1 cellular context compared by ENCODE assay signal in the genomic region with DNA sequence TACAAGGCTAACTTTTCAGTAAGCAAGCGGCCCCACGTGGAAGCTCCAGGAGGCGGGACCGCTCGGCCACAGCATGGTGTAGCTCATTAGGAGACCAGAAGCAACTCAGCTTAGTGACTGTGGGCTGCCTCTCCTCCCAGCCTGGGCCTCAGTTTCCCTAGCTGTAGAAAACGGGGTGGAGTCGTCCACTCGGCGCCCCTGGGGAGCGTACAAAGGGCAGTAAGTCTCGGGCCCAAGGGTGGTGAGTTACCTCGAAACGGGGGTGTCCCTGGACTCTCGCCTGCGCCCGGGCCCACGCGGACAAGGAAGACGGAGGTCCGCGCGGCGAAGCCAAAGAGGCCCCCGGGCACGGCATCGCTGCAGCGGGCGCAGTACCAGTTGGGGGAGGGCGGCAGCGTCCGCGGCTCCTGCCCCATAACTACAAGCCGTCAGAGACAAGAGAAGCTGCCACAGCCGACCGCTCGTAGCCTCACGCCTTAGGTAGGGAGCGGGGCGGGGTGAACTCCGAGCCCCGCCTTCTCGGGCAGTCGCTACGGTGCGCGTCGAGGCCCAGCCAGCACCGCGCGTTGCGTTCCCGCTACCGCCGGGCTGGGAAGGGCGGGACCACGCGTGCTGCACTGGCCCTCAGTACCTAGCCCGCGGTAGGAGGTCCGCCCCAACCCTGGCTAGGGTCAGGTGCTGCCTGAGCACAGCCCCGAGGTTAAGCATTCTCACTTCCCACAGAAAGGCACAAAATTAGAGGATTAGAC.
TF ChIP-seq lines count a peak whose summit lies in the region.

A gene with protein sequence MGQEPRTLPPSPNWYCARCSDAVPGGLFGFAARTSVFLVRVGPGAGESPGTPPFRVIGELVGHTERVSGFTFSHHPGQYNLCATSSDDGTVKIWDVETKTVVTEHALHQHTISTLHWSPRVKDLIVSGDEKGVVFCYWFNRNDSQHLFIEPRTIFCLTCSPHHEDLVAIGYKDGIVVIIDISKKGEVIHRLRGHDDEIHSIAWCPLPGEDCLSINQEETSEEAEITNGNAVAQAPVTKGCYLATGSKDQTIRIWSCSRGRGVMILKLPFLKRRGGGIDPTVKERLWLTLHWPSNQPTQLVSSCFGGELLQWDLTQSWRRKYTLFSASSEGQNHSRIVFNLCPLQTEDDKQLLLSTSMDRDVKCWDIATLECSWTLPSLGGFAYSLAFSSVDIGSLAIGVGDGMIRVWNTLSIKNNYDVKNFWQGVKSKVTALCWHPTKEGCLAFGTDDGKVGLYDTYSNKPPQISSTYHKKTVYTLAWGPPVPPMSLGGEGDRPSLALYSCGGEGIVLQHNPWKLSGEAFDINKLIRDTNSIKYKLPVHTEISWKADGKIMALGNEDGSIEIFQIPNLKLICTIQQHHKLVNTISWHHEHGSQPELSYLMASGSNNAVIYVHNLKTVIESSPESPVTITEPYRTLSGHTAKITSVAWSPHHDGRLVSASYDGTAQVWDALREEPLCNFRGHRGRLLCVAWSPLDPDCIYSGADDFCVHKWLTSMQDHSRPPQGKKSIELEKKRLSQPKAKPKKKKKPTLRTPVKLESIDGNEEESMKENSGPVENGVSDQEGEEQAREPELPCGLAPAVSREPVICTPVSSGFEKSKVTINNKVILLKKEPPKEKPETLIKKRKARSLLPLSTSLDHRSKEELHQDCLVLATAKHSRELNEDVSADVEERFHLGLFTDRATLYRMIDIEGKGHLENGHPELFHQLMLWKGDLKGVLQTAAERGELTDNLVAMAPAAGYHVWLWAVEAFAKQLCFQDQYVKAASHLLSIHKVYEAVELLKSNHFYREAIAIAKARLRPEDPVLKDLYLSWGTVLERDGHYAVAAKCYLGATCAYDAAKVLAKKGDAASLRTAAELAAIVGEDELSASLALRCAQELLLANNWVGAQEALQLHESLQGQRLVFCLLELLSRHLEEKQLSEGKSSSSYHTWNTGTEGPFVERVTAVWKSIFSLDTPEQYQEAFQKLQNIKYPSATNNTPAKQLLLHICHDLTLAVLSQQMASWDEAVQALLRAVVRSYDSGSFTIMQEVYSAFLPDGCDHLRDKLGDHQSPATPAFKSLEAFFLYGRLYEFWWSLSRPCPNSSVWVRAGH (N-terminal part only) (minus strand): TSS at position 494 of the 749 bp plus-strand sequence. CDS start 78 bp downstream, at position 416.

TF ChIP-seq in HepG2, 621 proteins besides CTCF, POLR2A, EP300 and RAD21 (continued from another document and continues in another):
- no peak for TF ChIP-seq KIAA2018 (CRISPR knock-in tag; IDR thresholded peaks at IDR 0.05; ENCODE audit: borderline replicate concordance)
- TF ChIP-seq, protein P1, sequence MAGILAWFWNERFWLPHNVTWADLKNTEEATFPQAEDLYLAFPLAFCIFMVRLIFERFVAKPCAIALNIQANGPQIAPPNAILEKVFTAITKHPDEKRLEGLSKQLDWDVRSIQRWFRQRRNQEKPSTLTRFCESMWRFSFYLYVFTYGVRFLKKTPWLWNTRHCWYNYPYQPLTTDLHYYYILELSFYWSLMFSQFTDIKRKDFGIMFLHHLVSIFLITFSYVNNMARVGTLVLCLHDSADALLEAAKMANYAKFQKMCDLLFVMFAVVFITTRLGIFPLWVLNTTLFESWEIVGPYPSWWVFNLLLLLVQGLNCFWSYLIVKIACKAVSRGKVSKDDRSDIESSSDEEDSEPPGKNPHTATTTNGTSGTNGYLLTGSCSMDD (CRISPR knock-in tag; IDR thresholded peaks at IDR 0.05), result no peak
- no peak for TF ChIP-seq NCOR1 (IDR thresholded peaks at IDR 0.05; ENCODE audit: borderline replicate concordance, low read length)
- TF ChIP-seq ZNF567 (CRISPR knock-in tag; IDR thresholded peaks at IDR 0.05; ENCODE audit: borderline replicate concordance), result peak; percentile 91; the same call in 1 of the 2 replicates
- TF ChIP-seq TEAD3 (CRISPR knock-in tag; optimal IDR thresholded peaks at IDR 0.05; ENCODE audit: borderline replicate concordance), result peak; percentile 79
- TF ChIP-seq, protein P2, sequence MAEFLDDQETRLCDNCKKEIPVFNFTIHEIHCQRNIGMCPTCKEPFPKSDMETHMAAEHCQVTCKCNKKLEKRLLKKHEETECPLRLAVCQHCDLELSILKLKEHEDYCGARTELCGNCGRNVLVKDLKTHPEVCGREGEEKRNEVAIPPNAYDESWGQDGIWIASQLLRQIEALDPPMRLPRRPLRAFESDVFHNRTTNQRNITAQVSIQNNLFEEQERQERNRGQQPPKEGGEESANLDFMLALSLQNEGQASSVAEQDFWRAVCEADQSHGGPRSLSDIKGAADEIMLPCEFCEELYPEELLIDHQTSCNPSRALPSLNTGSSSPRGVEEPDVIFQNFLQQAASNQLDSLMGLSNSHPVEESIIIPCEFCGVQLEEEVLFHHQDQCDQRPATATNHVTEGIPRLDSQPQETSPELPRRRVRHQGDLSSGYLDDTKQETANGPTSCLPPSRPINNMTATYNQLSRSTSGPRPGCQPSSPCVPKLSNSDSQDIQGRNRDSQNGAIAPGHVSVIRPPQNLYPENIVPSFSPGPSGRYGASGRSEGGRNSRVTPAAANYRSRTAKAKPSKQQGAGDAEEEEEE (CRISPR knock-in tag; IDR thresholded peaks at IDR 0.05; ENCODE audit: borderline replicate concordance), result no peak
- TF ChIP-seq MAX (IDR thresholded peaks at IDR 0.05), result peak; percentile 94
- TF ChIP-seq, protein P3, sequence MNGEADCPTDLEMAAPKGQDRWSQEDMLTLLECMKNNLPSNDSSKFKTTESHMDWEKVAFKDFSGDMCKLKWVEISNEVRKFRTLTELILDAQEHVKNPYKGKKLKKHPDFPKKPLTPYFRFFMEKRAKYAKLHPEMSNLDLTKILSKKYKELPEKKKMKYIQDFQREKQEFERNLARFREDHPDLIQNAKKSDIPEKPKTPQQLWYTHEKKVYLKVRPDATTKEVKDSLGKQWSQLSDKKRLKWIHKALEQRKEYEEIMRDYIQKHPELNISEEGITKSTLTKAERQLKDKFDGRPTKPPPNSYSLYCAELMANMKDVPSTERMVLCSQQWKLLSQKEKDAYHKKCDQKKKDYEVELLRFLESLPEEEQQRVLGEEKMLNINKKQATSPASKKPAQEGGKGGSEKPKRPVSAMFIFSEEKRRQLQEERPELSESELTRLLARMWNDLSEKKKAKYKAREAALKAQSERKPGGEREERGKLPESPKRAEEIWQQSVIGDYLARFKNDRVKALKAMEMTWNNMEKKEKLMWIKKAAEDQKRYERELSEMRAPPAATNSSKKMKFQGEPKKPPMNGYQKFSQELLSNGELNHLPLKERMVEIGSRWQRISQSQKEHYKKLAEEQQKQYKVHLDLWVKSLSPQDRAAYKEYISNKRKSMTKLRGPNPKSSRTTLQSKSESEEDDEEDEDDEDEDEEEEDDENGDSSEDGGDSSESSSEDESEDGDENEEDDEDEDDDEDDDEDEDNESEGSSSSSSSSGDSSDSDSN (CRISPR knock-in tag; IDR thresholded peaks at IDR 0.05), result peak; percentile 87
- no peak for TF ChIP-seq CEBPB (IDR thresholded peaks at IDR 0.05; ENCODE audit: borderline replicate concordance, low read depth, low read length)
- no peak; the same call in 1 of the 2 replicates for TF ChIP-seq ZFP1 (CRISPR knock-in tag; IDR thresholded peaks at IDR 0.05)
- TF ChIP-seq ZNF550 (CRISPR knock-in tag; IDR thresholded peaks at IDR 0.05; ENCODE audit: borderline replicate concordance), result no peak
- no peak for TF ChIP-seq SIX4 (CRISPR knock-in tag; IDR thresholded peaks at IDR 0.05)
- TF ChIP-seq DZIP1 (CRISPR knock-in tag; IDR thresholded peaks at IDR 0.05), result 0 out of 2 replicates have a peak, but pooled peaks have one; percentile 65
- TF ChIP-seq HDAC1 (CRISPR knock-in tag; IDR thresholded peaks at IDR 0.05), result peak; percentile 94
- TF ChIP-seq, protein P4, sequence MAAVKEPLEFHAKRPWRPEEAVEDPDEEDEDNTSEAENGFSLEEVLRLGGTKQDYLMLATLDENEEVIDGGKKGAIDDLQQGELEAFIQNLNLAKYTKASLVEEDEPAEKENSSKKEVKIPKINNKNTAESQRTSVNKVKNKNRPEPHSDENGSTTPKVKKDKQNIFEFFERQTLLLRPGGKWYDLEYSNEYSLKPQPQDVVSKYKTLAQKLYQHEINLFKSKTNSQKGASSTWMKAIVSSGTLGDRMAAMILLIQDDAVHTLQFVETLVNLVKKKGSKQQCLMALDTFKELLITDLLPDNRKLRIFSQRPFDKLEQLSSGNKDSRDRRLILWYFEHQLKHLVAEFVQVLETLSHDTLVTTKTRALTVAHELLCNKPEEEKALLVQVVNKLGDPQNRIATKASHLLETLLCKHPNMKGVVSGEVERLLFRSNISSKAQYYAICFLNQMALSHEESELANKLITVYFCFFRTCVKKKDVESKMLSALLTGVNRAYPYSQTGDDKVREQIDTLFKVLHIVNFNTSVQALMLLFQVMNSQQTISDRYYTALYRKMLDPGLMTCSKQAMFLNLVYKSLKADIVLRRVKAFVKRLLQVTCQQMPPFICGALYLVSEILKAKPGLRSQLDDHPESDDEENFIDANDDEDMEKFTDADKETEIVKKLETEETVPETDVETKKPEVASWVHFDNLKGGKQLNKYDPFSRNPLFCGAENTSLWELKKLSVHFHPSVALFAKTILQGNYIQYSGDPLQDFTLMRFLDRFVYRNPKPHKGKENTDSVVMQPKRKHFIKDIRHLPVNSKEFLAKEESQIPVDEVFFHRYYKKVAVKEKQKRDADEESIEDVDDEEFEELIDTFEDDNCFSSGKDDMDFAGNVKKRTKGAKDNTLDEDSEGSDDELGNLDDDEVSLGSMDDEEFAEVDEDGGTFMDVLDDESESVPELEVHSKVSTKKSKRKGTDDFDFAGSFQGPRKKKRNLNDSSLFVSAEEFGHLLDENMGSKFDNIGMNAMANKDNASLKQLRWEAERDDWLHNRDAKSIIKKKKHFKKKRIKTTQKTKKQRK (IDR thresholded peaks at IDR 0.05; ENCODE audit: low read length), result no peak
- TF ChIP-seq ZC3H13 (CRISPR knock-in tag; IDR thresholded peaks at IDR 0.05), result 0 out of 2 replicates have a peak, but pooled peaks have one; percentile 57
